Comparison of ENCODE assay signal across 1 cellular context in the genomic region with DNA sequence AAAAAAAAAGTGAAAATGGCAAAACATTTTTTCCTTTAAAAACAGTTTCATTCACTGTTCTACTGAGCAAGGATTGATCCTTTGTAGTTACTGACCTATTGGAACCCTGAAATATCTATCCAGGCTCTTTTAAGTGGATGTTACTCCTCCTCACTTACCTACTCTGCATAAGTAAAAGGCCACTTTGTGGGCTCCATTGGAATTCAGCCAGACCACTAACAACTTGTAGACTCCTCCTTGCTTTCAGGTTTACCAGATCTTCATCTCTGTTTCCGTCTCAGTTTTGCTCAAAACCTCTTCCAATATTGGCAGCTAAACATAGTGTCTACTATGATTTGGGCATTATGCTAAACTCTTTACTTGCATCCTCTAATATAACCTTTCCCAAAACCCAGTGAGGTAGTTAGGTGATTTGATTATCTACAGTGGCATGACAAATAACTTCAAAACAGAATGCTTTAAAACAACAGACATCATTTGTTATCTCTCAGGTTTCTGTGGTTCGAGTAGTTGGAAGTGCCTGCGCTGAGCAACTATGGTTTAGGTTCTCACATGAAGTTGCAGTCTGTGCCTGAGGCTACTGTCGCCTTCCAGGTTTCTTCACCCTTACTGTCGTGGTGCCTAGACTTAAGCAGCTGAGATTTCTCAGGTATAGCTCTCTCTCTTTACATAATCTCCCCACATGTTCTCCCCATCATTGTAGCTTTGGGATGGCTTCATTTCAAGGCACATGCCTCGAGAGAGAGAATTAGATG.
TF ChIP-seq lines count a peak whose summit lies in the region.

No MANE protein-coding gene starts in this region.

TF ChIP-seq in WTC11, 78 proteins besides CTCF, POLR2A, EP300 and RAD21 (continued from another document):
- TF ChIP-seq, protein P1, sequence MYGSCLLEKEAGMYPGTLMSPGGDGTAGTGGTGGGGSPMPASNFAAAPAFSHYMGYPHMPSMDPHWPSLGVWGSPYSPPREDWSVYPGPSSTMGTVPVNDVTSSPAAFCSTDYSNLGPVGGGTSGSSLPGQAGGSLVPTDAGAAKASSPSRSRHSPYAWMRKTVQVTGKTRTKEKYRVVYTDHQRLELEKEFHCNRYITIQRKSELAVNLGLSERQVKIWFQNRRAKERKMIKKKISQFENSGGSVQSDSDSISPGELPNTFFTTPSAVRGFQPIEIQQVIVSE (CRISPR knock-in tag; IDR thresholded peaks at IDR 0.05; ENCODE audit: borderline replicate concordance) = no peak
- TF ChIP-seq NFE2L1 (CRISPR knock-in tag; IDR thresholded peaks at IDR 0.05) = no peak
- TF ChIP-seq, protein P2, sequence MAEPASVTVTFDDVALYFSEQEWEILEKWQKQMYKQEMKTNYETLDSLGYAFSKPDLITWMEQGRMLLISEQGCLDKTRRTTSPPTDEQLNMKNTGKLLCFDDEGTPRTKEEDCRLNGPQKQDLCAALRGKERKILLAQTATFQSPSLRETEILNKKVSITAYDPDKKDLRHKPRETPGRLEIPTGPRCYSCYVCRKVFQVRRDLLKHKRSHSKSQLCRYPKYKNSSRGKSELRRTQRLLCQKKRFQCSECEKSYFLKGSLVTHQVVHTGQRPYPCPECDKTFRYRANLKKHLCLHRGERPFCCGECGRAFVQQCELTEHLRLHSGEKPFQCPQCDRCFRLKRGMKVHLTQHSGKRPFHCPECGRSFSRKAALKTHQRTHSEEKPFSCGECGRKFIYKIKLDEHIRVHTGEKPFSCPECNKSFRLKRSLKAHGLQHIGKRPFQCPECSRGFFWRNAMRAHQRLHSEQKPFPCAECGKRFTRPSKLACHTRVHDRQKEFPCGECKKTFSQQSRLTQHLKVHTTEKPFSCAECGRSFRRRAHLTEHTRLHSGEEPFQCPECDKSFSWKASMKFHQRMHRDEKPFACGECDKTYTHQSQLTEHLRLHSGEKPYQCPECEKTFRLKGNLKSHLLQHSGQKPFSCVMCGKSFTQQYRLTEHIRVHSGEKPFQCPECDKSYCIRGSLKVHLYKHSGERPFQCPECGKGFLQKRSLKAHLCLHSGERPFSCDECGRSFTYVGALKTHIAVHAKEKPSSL (CRISPR knock-in tag; conservative IDR thresholded peaks at IDR 0.05) = no peak
TF ChIP-seq in WTC11: peak in this region for 0.
